ENCODE assay signal across 7 cellular contexts in the genomic region with DNA sequence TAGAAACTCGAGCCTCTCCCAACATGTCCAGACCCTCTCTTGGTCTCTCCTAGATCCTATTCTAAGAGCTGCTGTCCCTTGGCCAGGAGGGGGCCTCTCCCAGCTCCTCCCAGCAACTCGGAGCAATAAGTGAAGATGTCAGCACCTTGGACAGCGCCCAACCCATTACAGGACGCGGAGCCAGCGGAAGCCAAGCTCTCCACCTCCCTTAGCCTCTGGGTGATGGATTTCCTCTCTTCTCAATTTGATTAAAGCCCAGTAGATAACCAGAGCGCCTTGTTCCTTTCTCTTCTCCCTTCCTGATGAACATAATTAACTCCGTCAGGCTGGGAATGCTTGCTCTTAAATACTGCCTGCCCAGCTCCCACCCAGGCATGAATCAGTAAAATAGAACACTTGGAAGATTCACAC. TPM values are rescaled to one million over a fixed set of nuclear protein-coding genes. Genes with fewer than 3 reads are reported as not detected.
DNase-seq lines count a peak whose midpoint lies in the region; ATAC-seq and TF ChIP-seq lines count a peak whose summit lies in the region.

No MANE protein-coding gene starts in this region.

- intact Hi-C loops in testis (cut with DNase I; ENCODE audit: low total_unique reads), result no loop called here

- WGBS in testis, 2 donors, result 0 to 2% methylated on average over 8 of the region's 8 CpGs

- H3K4me1 ChIP-seq in NT2/D1 (ENCODE audit: insufficient read depth, insufficient read length) (no peaks in the 10 kb centered on the region), testis (no peaks in the 10 kb centered on the region)

- CTCF ChIA-PET in activated CD8-positive, alpha-beta memory T cell treated with anti-CD3 and anti-CD28 coated beads, Interleukin-2, amount 10 ng/mL, durations not matched to agents 7 days and 5 days (lab: Charles Lee), result interaction anchor here (0.9 to 3.4 kb wide), 14 partner anchors 9 to 192 kb away, joined by 3 to 27 read pairs (median 5); a partner anchor contains a TSS

- H3K36me3 ChIP-seq in NT2/D1 (ENCODE audit: insufficient read depth, insufficient read length, low read length) (no peaks in the 10 kb centered on the region), testis (ENCODE audit: low read depth, missing control alignments) (no peaks in the 10 kb centered on the region)

- H3K36me3 Mint-ChIP-seq in activated CD8-positive, alpha-beta memory T cell treated with anti-CD3 and anti-CD28 coated beads, Interleukin-2, amount 10 ng/mL, durations not matched to agents 7 days and 5 days, result no peaks in the 10 kb centered on the region

- H3K9ac ChIP-seq in NT2/D1 (ENCODE audit: insufficient read length, low read depth), result no peak overlapping the region

- peaks cover 3% of the 10 kb centered on the region for H3K4me1 Mint-ChIP-seq in activated CD8-positive, alpha-beta memory T cell treated with anti-CD3 and anti-CD28 coated beads, Interleukin-2, amount 10 ng/mL, durations not matched to agents 7 days and 5 days

- H3K4me3 Mint-ChIP-seq in activated CD8-positive, alpha-beta memory T cell treated with anti-CD3 and anti-CD28 coated beads, Interleukin-2, amount 10 ng/mL, durations not matched to agents 7 days and 5 days, result no peak overlapping the region

- peaks cover 37% of the 10 kb centered on the region for H3K27me3 Mint-ChIP-seq in activated CD8-positive, alpha-beta memory T cell treated with anti-CD3 and anti-CD28 coated beads, Interleukin-2, amount 10 ng/mL, durations not matched to agents 7 days and 5 days

- H3K27ac Mint-ChIP-seq in activated CD8-positive, alpha-beta memory T cell treated with anti-CD3 and anti-CD28 coated beads, Interleukin-2, amount 10 ng/mL, durations not matched to agents 7 days and 5 days, result no peak overlapping the region

- H3K9me3 ChIP-seq in NT2/D1 (ENCODE audit: insufficient read depth, low read length), result no peaks in the 10 kb centered on the region
- no peaks in the 10 kb centered on the region for H3K9me3 ChIP-seq in testis

- no peak for TF ChIP-seq POLR2A in testis (IDR thresholded peaks at IDR 0.05)

- peak in 1 of 3 experiments; percentile 29 for TF ChIP-seq CTCF in testis (IDR thresholded peaks at IDR 0.05)

- no peak overlapping the region for H3K27ac ChIP-seq in testis

- peaks cover 41% of the 10 kb centered on the region for H3K27me3 ChIP-seq in NT2/D1 (ENCODE audit: insufficient read depth, insufficient read length)
- no peaks in the 10 kb centered on the region for H3K27me3 ChIP-seq in testis

- ATAC-seq in activated CD8-positive, alpha-beta memory T cell treated with anti-CD3 and anti-CD28 coated beads, Interleukin-2, amount 10 ng/mL, durations not matched to agents 7 days and 5 days, result peak; percentile 85
- peak; percentile 65 for ATAC-seq in esophagus mucosa

- H3K4me3 ChIP-seq in NT2/D1 (ENCODE audit: insufficient read length, low read depth), result no peak overlapping the region
- no peak overlapping the region for H3K4me3 ChIP-seq in testis

- no peaks in the 10 kb centered on the region for H3K9me3 Mint-ChIP-seq in activated CD8-positive, alpha-beta memory T cell treated with anti-CD3 and anti-CD28 coated beads, Interleukin-2, amount 10 ng/mL, durations not matched to agents 7 days and 5 days (ENCODE audit: low read depth)

- peak; percentile 59 for DNase-seq in GM19240 (ENCODE audit: insufficient read length, low spot score)
- peak; percentile 91 for DNase-seq in NT2/D1 (ENCODE audit: low read depth, low spot score)
- DNase-seq in activated CD8-positive, alpha-beta memory T cell treated with anti-CD3 and anti-CD28 coated beads, Interleukin-2, amount 10 ng/mL, durations not matched to agents 7 days and 5 days, result peak; percentile 88
- DNase-seq in non-pigmented ciliary epithelial cell (ENCODE audit: low read depth), result peak; percentile 30
- peak; percentile 94 for DNase-seq in testis
- no peak for DNase-seq in NCI-H146 treated with DMSO at 0.1 percent for 48 hours (lab: John Stamatoyannopoulos, UW; ENCODE audit: unreplicated experiment)

RNA-seq across cellular contexts. Expression of a gene that starts 26.2 kb away (rescaled TPM):
- total RNA-seq in activated CD8-positive, alpha-beta memory T cell treated with anti-CD3 and anti-CD28 coated beads, Interleukin-2, amount 10 ng/mL, durations not matched to agents 7 days and 5 days, result under 1 TPM; 0.07 to 0.15 TPM
- not detected for total RNA-seq in esophagus mucosa
- total RNA-seq in testis, result 10 to 100 TPM in 1 of 2 donors, 1 to 10 TPM in 1; 8.1 to 15.4 TPM
- 10.0 TPM for polyA plus RNA-seq in testis (ENCODE audit: insufficient read depth, low read depth, low replicate concordance)
